ENCODE assay signal across 1 cellular context in genomic region chr2:24792874-24793751, GRCh38.
TF ChIP-seq lines count a peak whose summit lies in the region.

Gene CENPO, plus strand, starts transcription at chr2:24793425. Its CDS starts 495 bp downstream, at chr2:24793920.
Gene PTRHD1, minus strand, starts transcription at chr2:24793391. Its CDS starts 14 bp downstream, at chr2:24793377.

TF ChIP-seq in K562, 482 proteins besides CTCF, POLR2A, EP300 and RAD21 (continued from another document and continues in another):
- no peak for TF ChIP-seq CUX1 (CRISPR knock-in tag; IDR thresholded peaks at IDR 0.05)
- no peak for TF ChIP-seq E4F1 (CRISPR knock-in tag; IDR thresholded peaks at IDR 0.05; ENCODE audit: borderline replicate concordance)
- peak; percentile 76 for TF ChIP-seq MAX (CRISPR knock-in tag; IDR thresholded peaks at IDR 0.05)
- 0 out of 2 replicates have a peak, but pooled peaks have one; percentile 49 for TF ChIP-seq ZBTB33 (CRISPR knock-in tag; IDR thresholded peaks at IDR 0.05)
- TF ChIP-seq NELFE (IDR thresholded peaks at IDR 0.05; ENCODE audit: insufficient read depth, insufficient read length) = no peak
- TF ChIP-seq EHMT2 (IDR thresholded peaks at IDR 0.05) = peak; percentile 79; the same call in 1 of the 2 replicates
- no peak for TF ChIP-seq TRIM28 (IDR thresholded peaks at IDR 0.05)
- TF ChIP-seq PPARD (CRISPR knock-in tag; IDR thresholded peaks at IDR 0.05) = no peak
- TF ChIP-seq BRF2 (IDR thresholded peaks at IDR 0.05; ENCODE audit: borderline replicate concordance, insufficient read depth, insufficient read length) = no peak
- no peak for TF ChIP-seq GMEB1 (CRISPR knock-in tag; IDR thresholded peaks at IDR 0.05)
- no peak for TF ChIP-seq SRSF7 (optimal IDR thresholded peaks at IDR 0.05; ENCODE audit: low read depth, low read length)
- TF ChIP-seq ZNF280A (IDR thresholded peaks at IDR 0.05; ENCODE audit: low read depth, partially characterized antibody) = no peak
- no peak for TF ChIP-seq ATF2 (CRISPR knock-in tag; IDR thresholded peaks at IDR 0.05)
- TF ChIP-seq HSF4 (CRISPR knock-in tag; IDR thresholded peaks at IDR 0.05; ENCODE audit: borderline replicate concordance) = no peak
- TF ChIP-seq FOXM1 (IDR thresholded peaks at IDR 0.05; ENCODE audit: low read depth) = peak; percentile 67
- peak; percentile 44; the same call in 1 of the 2 replicates for TF ChIP-seq FOXM1 (CRISPR knock-in tag; IDR thresholded peaks at IDR 0.05; ENCODE audit: low read depth)
- peak in 1 of 2 experiments; percentile 4; a peak in 1 of 4 replicates for TF ChIP-seq TEAD1 (CRISPR knock-in tag; IDR thresholded peaks at IDR 0.05)
- TF ChIP-seq REST (CRISPR knock-in tag; IDR thresholded peaks at IDR 0.05; ENCODE audit: low read depth) = peak; percentile 32; the same call in 1 of the 2 replicates
- no peak for TF ChIP-seq NR4A1 (CRISPR knock-in tag; IDR thresholded peaks at IDR 0.05)
- TF ChIP-seq NR4A1 (tag; IDR thresholded peaks at IDR 0.05) = peak; percentile 37; the same call in 1 of the 2 replicates
- no peak for TF ChIP-seq NFATC3 (IDR thresholded peaks at IDR 0.05)
- peak; percentile 76 for TF ChIP-seq CC2D1A (IDR thresholded peaks at IDR 0.05)
- no peak for TF ChIP-seq TSHZ1 (CRISPR knock-in tag; IDR thresholded peaks at IDR 0.05)
- peak; percentile 15 for TF ChIP-seq CREB1 (IDR thresholded peaks at IDR 0.05)
- TF ChIP-seq CREB1 (CRISPR knock-in tag; IDR thresholded peaks at IDR 0.05) = peak; percentile 15; the same call in 1 of the 2 replicates
- TF ChIP-seq PURB (CRISPR knock-in tag; IDR thresholded peaks at IDR 0.05; ENCODE audit: low read depth) = no peak
- no peak for TF ChIP-seq ESRRB (CRISPR knock-in tag; IDR thresholded peaks at IDR 0.05; ENCODE audit: borderline replicate concordance)
